18 cellular contexts compared by ENCODE assay signal in the genomic region with DNA sequence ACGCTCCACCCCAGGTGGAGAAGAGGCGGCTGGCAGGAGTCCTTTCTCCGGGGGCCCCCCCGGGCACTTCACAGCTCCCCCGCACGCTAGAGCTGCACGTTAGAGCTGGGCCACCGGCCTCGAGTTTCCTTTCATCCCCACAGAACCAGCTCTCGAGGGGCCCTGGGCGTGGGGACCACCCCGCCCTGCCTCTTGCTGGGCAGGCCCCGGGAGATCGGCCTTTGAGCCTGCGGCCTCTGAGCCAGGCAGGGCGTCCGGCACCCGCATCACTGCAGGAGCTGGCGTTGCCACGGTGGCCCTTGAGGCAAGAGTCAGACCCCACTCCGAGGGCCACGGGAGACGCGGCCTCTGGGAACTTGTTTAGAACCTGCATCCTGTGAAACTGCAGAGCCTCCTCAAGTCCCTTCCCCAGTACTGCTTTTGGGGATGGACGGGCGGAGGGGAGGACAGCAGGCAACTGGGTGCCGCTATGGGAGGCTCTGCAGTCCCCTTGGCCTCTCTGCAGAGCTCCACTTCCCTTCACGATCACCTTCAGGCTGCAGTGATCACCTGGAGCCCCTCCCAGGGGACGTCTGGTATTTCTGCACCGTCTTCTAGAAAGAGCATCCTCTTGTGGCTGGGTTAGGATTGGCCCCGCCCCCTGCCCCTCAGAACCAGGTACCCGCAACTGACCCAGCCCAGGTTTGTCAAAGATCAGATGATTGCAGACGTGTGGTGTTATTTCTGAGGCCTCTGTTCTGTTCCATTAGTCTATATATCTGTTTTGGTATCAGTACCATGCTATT. TPM values are rescaled to one million over a fixed set of nuclear protein-coding genes. Genes with fewer than 3 reads are reported as not detected.
"Had no signal": no experiment of that assay in that cellular context is flagged by ENCODE, and none has a peak within 500 bp of the region (broad histone marks: within the 10 kb centered on the region; RNA-seq: fewer than 3 reads in every experiment).

No MANE protein-coding gene starts in this region.

- DNase-seq: activated CD4-positive, alpha-beta T cell treated with anti-CD3 and anti-CD28 coated beads, Interleukin-2, amount 50 U/mL, for 4 hours; activated gamma-delta T cell treated with Interleukin-2 at 50 U/mL for 16 hours; effector memory CD8-positive, alpha-beta T cell; foreskin keratinocyte; glutamatergic neuron; hippocampal formation; left ventricle myocardium superior; naive B cell; stimulated activated CD4-positive, alpha-beta T cell treated with anti-CD3 and anti-CD28 coated beads, Interleukin-2, amount 100 ng/mL, for 24 hours; SW 1271; T-helper 2 cell; WERI-Rb-1 had no signal

- H3K36me3 ChIP-seq: cardiac muscle cell, prostate gland, right atrium auricular region, tibial nerve, WERI-Rb-1 had no signal

- H3K9me3 ChIP-seq: prostate gland had no signal

- H3K4me3 ChIP-seq: cardiac muscle cell, prostate gland, right atrium auricular region, tibial nerve had no signal

- H3K27ac ChIP-seq: cardiac muscle cell, foreskin keratinocyte, prostate gland, right atrium auricular region, tibial nerve, WERI-Rb-1 had no signal

- H3K4me1 ChIP-seq: foreskin keratinocyte, prostate gland, right atrium auricular region, tibial nerve had no signal

RNA-seq across cellular contexts. Expression of a gene that starts 13.9 kb away (rescaled TPM):
- total RNA-seq: left ventricle myocardium superior, mononuclear cell, osteoblast, right atrium auricular region had no signal
